2 cellular contexts compared by ENCODE assay signal in genomic region chr6:87755697-87756671, GRCh38.
TF ChIP-seq lines count a peak whose summit lies in the region.

No MANE protein-coding gene starts in this region.

TF ChIP-seq in WTC11, 78 proteins besides CTCF, POLR2A, EP300 and RAD21 (continued from another document):
- TF ChIP-seq, protein P1, sequence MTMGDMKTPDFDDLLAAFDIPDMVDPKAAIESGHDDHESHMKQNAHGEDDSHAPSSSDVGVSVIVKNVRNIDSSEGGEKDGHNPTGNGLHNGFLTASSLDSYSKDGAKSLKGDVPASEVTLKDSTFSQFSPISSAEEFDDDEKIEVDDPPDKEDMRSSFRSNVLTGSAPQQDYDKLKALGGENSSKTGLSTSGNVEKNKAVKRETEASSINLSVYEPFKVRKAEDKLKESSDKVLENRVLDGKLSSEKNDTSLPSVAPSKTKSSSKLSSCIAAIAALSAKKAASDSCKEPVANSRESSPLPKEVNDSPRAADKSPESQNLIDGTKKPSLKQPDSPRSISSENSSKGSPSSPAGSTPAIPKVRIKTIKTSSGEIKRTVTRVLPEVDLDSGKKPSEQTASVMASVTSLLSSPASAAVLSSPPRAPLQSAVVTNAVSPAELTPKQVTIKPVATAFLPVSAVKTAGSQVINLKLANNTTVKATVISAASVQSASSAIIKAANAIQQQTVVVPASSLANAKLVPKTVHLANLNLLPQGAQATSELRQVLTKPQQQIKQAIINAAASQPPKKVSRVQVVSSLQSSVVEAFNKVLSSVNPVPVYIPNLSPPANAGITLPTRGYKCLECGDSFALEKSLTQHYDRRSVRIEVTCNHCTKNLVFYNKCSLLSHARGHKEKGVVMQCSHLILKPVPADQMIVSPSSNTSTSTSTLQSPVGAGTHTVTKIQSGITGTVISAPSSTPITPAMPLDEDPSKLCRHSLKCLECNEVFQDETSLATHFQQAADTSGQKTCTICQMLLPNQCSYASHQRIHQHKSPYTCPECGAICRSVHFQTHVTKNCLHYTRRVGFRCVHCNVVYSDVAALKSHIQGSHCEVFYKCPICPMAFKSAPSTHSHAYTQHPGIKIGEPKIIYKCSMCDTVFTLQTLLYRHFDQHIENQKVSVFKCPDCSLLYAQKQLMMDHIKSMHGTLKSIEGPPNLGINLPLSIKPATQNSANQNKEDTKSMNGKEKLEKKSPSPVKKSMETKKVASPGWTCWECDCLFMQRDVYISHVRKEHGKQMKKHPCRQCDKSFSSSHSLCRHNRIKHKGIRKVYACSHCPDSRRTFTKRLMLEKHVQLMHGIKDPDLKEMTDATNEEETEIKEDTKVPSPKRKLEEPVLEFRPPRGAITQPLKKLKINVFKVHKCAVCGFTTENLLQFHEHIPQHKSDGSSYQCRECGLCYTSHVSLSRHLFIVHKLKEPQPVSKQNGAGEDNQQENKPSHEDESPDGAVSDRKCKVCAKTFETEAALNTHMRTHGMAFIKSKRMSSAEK (CRISPR knock-in tag; IDR thresholded peaks at IDR 0.05; ENCODE audit: borderline replicate concordance) = no peak
- TF ChIP-seq, protein P2, sequence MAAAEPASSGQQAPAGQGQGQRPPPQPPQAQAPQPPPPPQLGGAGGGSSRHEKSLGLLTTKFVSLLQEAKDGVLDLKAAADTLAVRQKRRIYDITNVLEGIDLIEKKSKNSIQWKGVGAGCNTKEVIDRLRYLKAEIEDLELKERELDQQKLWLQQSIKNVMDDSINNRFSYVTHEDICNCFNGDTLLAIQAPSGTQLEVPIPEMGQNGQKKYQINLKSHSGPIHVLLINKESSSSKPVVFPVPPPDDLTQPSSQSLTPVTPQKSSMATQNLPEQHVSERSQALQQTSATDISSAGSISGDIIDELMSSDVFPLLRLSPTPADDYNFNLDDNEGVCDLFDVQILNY (CRISPR knock-in tag; IDR thresholded peaks at IDR 0.05) = no peak
- TF ChIP-seq, protein P3, sequence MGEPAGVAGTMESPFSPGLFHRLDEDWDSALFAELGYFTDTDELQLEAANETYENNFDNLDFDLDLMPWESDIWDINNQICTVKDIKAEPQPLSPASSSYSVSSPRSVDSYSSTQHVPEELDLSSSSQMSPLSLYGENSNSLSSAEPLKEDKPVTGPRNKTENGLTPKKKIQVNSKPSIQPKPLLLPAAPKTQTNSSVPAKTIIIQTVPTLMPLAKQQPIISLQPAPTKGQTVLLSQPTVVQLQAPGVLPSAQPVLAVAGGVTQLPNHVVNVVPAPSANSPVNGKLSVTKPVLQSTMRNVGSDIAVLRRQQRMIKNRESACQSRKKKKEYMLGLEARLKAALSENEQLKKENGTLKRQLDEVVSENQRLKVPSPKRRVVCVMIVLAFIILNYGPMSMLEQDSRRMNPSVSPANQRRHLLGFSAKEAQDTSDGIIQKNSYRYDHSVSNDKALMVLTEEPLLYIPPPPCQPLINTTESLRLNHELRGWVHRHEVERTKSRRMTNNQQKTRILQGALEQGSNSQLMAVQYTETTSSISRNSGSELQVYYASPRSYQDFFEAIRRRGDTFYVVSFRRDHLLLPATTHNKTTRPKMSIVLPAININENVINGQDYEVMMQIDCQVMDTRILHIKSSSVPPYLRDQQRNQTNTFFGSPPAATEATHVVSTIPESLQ (CRISPR knock-in tag; IDR thresholded peaks at IDR 0.05) = no peak
- TF ChIP-seq ZBTB21 (CRISPR knock-in tag; IDR thresholded peaks at IDR 0.05; ENCODE audit: borderline replicate concordance) = no peak
TF ChIP-seq in WTC11: peak in this region for 0.

TF ChIP-seq in liver, 16 proteins besides CTCF, POLR2A, EP300 and RAD21 (continued from another document):
- no peak for TF ChIP-seq ZBTB33 (IDR thresholded peaks at IDR 0.05)
- TF ChIP-seq, protein P4, sequence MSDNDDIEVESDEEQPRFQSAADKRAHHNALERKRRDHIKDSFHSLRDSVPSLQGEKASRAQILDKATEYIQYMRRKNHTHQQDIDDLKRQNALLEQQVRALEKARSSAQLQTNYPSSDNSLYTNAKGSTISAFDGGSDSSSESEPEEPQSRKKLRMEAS (IDR thresholded peaks at IDR 0.05) = peak; percentile 56
